19 cellular contexts compared by ENCODE assay signal in genomic region chrX:67614414-67614813, GRCh38.
DNase-seq lines count a peak whose midpoint lies in the region; ATAC-seq, FAIRE-seq and TF ChIP-seq lines count a peak whose summit lies in the region.
"Had no signal": no experiment of that assay in that cellular context is flagged by ENCODE, and none has a peak within 500 bp of the region (broad histone marks: within the 10 kb centered on the region; RNA-seq: fewer than 3 reads in every experiment).

No MANE protein-coding gene starts in this region.

- TF ChIP-seq POLR2A in HepG2 (IDR thresholded peaks at IDR 0.05; ENCODE audit: insufficient read depth in 1 of 2, low read depth in 2 of 2, low read length in 2 of 2) = no peak

- no peak overlapping the region for H3K4me2 ChIP-seq in HepG2 (ENCODE audit: low read depth, low read length)

- POLR2A ChIA-PET in HepG2 (lab: Yijun Ruan, JAX) = no interaction called here

- ATAC-seq in HepG2 (no peak), GM19023 (IDR thresholded peaks at IDR 0.05; ENCODE audit: unreplicated experiment) (no peak), HG02763 (IDR thresholded peaks at IDR 0.05; ENCODE audit: unreplicated experiment) (no peak)
- ATAC-seq: lower lobe of right lung; naive thymus-derived CD8-positive, alpha-beta T cell; psoas muscle; stimulated activated naive CD8-positive, alpha-beta T cell treated with anti-CD3 and anti-CD28 coated beads, Interleukin-15, amount 100 ng/mL, for 72 hours had no signal

- in situ Hi-C loops in HepG2 (cut with HindIII; ENCODE audit: extremely low pct_ligation_motif_present, low pct_unique_long_range_greater_than_20kb) = no loop called here
- in situ Hi-C loops in brain microvascular endothelial cell (cut with HindIII; ENCODE audit: low pct_ligation_motif_present, low sequenced_read_pairs) = no loop called here

- TF ChIP-seq CTCF in liver (IDR thresholded peaks at IDR 0.05; ENCODE audit: low read depth, low read length, missing input control) = no peak
- TF ChIP-seq CTCF in HepG2 (CRISPR knock-in tag; IDR thresholded peaks at IDR 0.05) = no peak
- TF ChIP-seq CTCF in brain microvascular endothelial cell (IDR thresholded peaks at IDR 0.05; ENCODE audit: low read depth, low read length, missing control alignments) = no peak
- no peak for TF ChIP-seq CTCF in fibroblast of the aortic adventitia (IDR thresholded peaks at IDR 0.05; ENCODE audit: insufficient read depth, low read length)

- H2AFZ ChIP-seq in HepG2 (ENCODE audit: low read length) = no peak overlapping the region

- H3K9ac ChIP-seq in liver (ENCODE audit: low read depth in 1 of 2, low read length in 2 of 2) (no peak overlapping the region), HepG2 (ENCODE audit: insufficient read depth, low read depth, low read length) (no peak overlapping the region)

- H3K27me3 ChIP-seq in liver (ENCODE audit: control insufficient read depth in 4 of 4, insufficient read depth in 4 of 4, low read length in 3 of 4) = no peaks in the 10 kb centered on the region
- no peaks in the 10 kb centered on the region for H3K27me3 ChIP-seq in HepG2 (ENCODE audit: control insufficient read depth in 1 of 2, insufficient read depth in 2 of 2, low read length in 2 of 2)
- no peaks in the 10 kb centered on the region for H3K27me3 ChIP-seq in brain microvascular endothelial cell (replicated peaks)
- H3K27me3 ChIP-seq: upper lobe of left lung had no signal

- intact Hi-C loops in HepG2 (cut with micrococcal nuclease; ENCODE audit: unreplicated experiment) = no loop called here

- TF ChIP-seq EP300 in HepG2 (IDR thresholded peaks at IDR 0.05; ENCODE audit: low read depth in 2 of 2, low read length in 2 of 2) = no peak
- no peak for TF ChIP-seq EP300 in HepG2 (CRISPR knock-in tag; IDR thresholded peaks at IDR 0.05; ENCODE audit: borderline replicate concordance)

- H3K4me1 ChIP-seq in liver (ENCODE audit: control insufficient read depth in 4 of 4, insufficient read depth in 4 of 4, low read length in 3 of 4) (peaks cover 0 to 5% (median 3%) of the 10 kb centered on the region in 4 donors), HepG2 (ENCODE audit: insufficient read depth, low read length) (no peaks in the 10 kb centered on the region)
- H3K4me1 ChIP-seq: lower lobe of right lung, psoas muscle, upper lobe of left lung had no signal

- no peak for DNase-seq in HepG2 (ENCODE audit: low spot score)
- peak; percentile 68 for DNase-seq in brain microvascular endothelial cell
- peak; percentile 65 for DNase-seq in fibroblast of the aortic adventitia (ENCODE audit: low read depth)
- no peak for DNase-seq in NCI-H82 (lab: John Stamatoyannopoulos, UW)
- DNase-seq in foreskin melanocyte = no peak
- DNase-seq: CD4-positive, alpha-beta memory T cell; DMS79; head of caudate nucleus; lower lobe of right lung; naive thymus-derived CD8-positive, alpha-beta T cell; NCI-H2081; NCI-H526 treated with DMSO at 0.1 percent for 48 hours; OCI-M1; psoas muscle; stimulated activated naive CD8-positive, alpha-beta T cell treated with anti-CD3 and anti-CD28 coated beads, Interleukin-15, amount 100 ng/mL, for 72 hours; upper lobe of left lung had no signal

- H3K79me2 ChIP-seq in HepG2 (ENCODE audit: insufficient read depth, low read length) = no peaks in the 10 kb centered on the region

- TF ChIP-seq RAD21 in liver (IDR thresholded peaks at IDR 0.05) = no peak
- TF ChIP-seq RAD21 in HepG2 (CRISPR knock-in tag; IDR thresholded peaks at IDR 0.05) = no peak

- H3K9me3 ChIP-seq in liver (ENCODE audit: control insufficient read depth in 4 of 4, low read length in 3 of 4) (no peaks in the 10 kb centered on the region), HepG2 (ENCODE audit: low read length) (peaks cover 49% of the 10 kb centered on the region)
- H3K9me3 ChIP-seq: lower lobe of right lung had no signal

- FAIRE-seq in HepG2 (lab: Jason Lieb, UNC) = no peak

- CTCF ChIA-PET in HepG2 (lab: Yijun Ruan, JAX; ENCODE audit: low intra/inter-chr PET ratio, low total read pairs) = no interaction called here

- BruUV-seq in HepG2 (replicated peaks; lab: Mats Ljungman, UMichigan) = no TSS peak

- H4K20me1 ChIP-seq in HepG2 (ENCODE audit: insufficient read depth, low read length) = no peaks in the 10 kb centered on the region

- H3K4me3 ChIP-seq in liver (ENCODE audit: low read depth in 1 of 3, low read length in 3 of 3) (no peak overlapping the region), HepG2 (replicated peaks in 1 of 3; ENCODE audit: insufficient read depth in 1 of 3, low read depth in 2 of 3, low read length in 3 of 3) (no peak overlapping the region), brain microvascular endothelial cell (ENCODE audit: low read depth, low read length) (no peak overlapping the region), fibroblast of the aortic adventitia (ENCODE audit: low read depth, low read length) (no peak overlapping the region)
- H3K4me3 ChIP-seq: lower lobe of right lung, psoas muscle, upper lobe of left lung had no signal

- no peak overlapping the region for H3K27ac ChIP-seq in liver (ENCODE audit: low read depth in 1 of 2, low read length in 2 of 2)
- H3K27ac ChIP-seq in HepG2 (ENCODE audit: extremely low read length, insufficient read depth, low read length) = no peak overlapping the region
- H3K27ac ChIP-seq in brain microvascular endothelial cell = peak overlapping the region; percentile 81
- H3K27ac ChIP-seq: lower lobe of right lung, psoas muscle, upper lobe of left lung had no signal

- WGBS in liver = 44% methylated on average over 1 of the region's 1 CpG
- WGBS in HepG2 (ENCODE audit: low lambda C conversion rate) = 31% methylated on average over 1 of the region's 1 CpG

- no peaks in the 10 kb centered on the region for H3K36me3 ChIP-seq in liver (ENCODE audit: control insufficient read depth in 4 of 4, insufficient read depth in 3 of 4, low read depth in 1 of 4, low read length in 3 of 4)
- no peaks in the 10 kb centered on the region for H3K36me3 ChIP-seq in HepG2 (replicated peaks in 1 of 2; ENCODE audit: control insufficient read depth in 1 of 2, insufficient read depth in 2 of 2, low read length in 2 of 2)
- no peaks in the 10 kb centered on the region for H3K36me3 ChIP-seq in brain microvascular endothelial cell (replicated peaks)
- H3K36me3 ChIP-seq: lower lobe of right lung, upper lobe of left lung had no signal

TF ChIP-seq in liver, 16 proteins besides CTCF, POLR2A, EP300 and RAD21:
- TF ChIP-seq SP1 (IDR thresholded peaks at IDR 0.05) (no peak), JUND (IDR thresholded peaks at IDR 0.05) (peak; percentile 13 to 25)

TF ChIP-seq in HepG2, 621 proteins besides CTCF, POLR2A, EP300 and RAD21:
- no peak for TF ChIP-seq HMGXB4 (CRISPR knock-in tag; IDR thresholded peaks at IDR 0.05; ENCODE audit: borderline replicate concordance in 1 of 2, low read depth in 1 of 2)
- no peak for TF ChIP-seq HDAC6 (IDR thresholded peaks at IDR 0.05; ENCODE audit: low read depth, low read length)
- no peak for TF ChIP-seq MTF2 (CRISPR knock-in tag; IDR thresholded peaks at IDR 0.05; ENCODE audit: borderline replicate concordance)
- TF ChIP-seq MED13 (CRISPR knock-in tag; IDR thresholded peaks at IDR 0.05) = no peak
- TF ChIP-seq ELF1 (CRISPR knock-in tag; IDR thresholded peaks at IDR 0.05) = no peak
- TF ChIP-seq ZFP62 (CRISPR knock-in tag; IDR thresholded peaks at IDR 0.05) = no peak
- TF ChIP-seq ZSCAN31 (CRISPR knock-in tag; IDR thresholded peaks at IDR 0.05; ENCODE audit: low read depth) = no peak
- TF ChIP-seq ZNF3 (CRISPR knock-in tag; IDR thresholded peaks at IDR 0.05) = no peak
- no peak for TF ChIP-seq GLMP (CRISPR knock-in tag; IDR thresholded peaks at IDR 0.05; ENCODE audit: borderline replicate concordance)
- TF ChIP-seq E2F5 (CRISPR knock-in tag; conservative IDR thresholded peaks at IDR 0.05) = no peak
- no peak for TF ChIP-seq THAP7 (CRISPR knock-in tag; IDR thresholded peaks at IDR 0.05)

Comparison
In these comparisons a context has a peak if more than half of its experiments do, and no peak if none do; other contexts are left out.
1. DNase-seq: peak in brain microvascular endothelial cell (single experiment) and fibroblast of the aortic adventitia (single experiment); none in HepG2 (single experiment), NCI-H82 (single experiment) and foreskin melanocyte (single experiment).